17 cellular contexts compared by ENCODE assay signal in the genomic region with DNA sequence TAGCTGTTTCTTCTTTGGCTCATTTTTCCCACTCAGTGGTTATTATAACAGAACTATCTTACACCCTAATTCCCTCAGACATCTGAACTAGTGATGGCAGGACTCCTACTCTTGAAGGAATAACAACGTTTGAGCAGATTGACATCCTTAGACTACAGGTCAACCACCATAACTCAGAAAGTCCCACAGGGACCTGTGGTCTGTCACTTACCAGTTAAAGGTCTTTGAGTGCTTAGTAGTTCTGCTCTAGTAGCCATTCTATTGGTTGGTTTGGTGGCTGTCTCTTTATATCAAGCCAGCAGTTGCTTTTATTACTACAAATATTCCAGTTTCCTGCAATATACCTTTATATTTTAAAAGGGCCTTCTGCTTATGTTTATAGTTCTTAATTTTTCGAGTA.
A peak's percentile ranks its signal among the peaks of the same experiment; 100 is the strongest.
DNase-seq lines count a peak whose midpoint lies in the region; ATAC-seq and TF ChIP-seq lines count a peak whose summit lies in the region.
"Had no signal": no experiment of that assay in that cellular context is flagged by ENCODE, and none has a peak within 500 bp of the region (broad histone marks: within the 10 kb centered on the region; RNA-seq: fewer than 3 reads in every experiment).

No MANE protein-coding gene starts in this region.

- peaks cover 0 to 6% of the 10 kb centered on the region in 2 donors for H3K4me1 Mint-ChIP-seq in stimulated activated naive B cell treated with anti-CD40 and anti-IgM and Interleukin-4, amounts not matched to agents 10 μg/mL and 1 μg/mL and 100 μg/mL, for 72 hours
- H3K4me1 Mint-ChIP-seq in endodermal cell, result peaks cover 4% of the 10 kb centered on the region
- H3K4me1 Mint-ChIP-seq: CD14-positive monocyte had no signal

- H3K9me3 ChIP-seq in BLaER1 (no peaks in the 10 kb centered on the region), endodermal cell (ENCODE audit: control insufficient read depth, low read length) (no peaks in the 10 kb centered on the region)
- H3K9me3 ChIP-seq: A549 had no signal

- 90 to 95% methylated on average over 2 of the region's 2 CpGs for WGBS in endodermal cell (ENCODE audit: insufficient coverage in 1 of 2, insufficient read length in 1 of 2), 2 experiments

- no peak overlapping the region for H3K4me3 Mint-ChIP-seq in stimulated activated naive B cell treated with anti-CD40 and anti-IgM and Interleukin-4, amounts not matched to agents 10 μg/mL and 1 μg/mL and 100 μg/mL, for 72 hours
- H3K4me3 Mint-ChIP-seq in endodermal cell, result no peak overlapping the region
- H3K4me3 Mint-ChIP-seq: CD14-positive monocyte; CD4-positive, alpha-beta memory T cell; GM23338 had no signal

- peak; percentile 70 to 80 for ATAC-seq in stimulated activated naive B cell treated with anti-CD40 and anti-IgM and Interleukin-4, amounts not matched to agents 10 μg/mL and 1 μg/mL and 100 μg/mL, for 72 hours (replicated peaks)
- ATAC-seq: A549, GM23338 had no signal

- no peak for TF ChIP-seq CTCF in NB4 (IDR thresholded peaks at IDR 0.05; ENCODE audit: low read depth, low read length)
- no peak for TF ChIP-seq CTCF in endodermal cell (conservative IDR thresholded peaks at IDR 0.05)

- peaks cover 19% of the 10 kb centered on the region for H3K4me1 ChIP-seq in BLaER1
- H3K4me1 ChIP-seq in endodermal cell (ENCODE audit: control insufficient read depth, insufficient read depth, low read length), result no peaks in the 10 kb centered on the region

- H3K36me3 Mint-ChIP-seq in stimulated activated naive B cell treated with anti-CD40 and anti-IgM and Interleukin-4, amounts not matched to agents 10 μg/mL and 1 μg/mL and 100 μg/mL, for 72 hours, result peaks cover 39 to 52% of the 10 kb centered on the region in 2 donors
- H3K36me3 Mint-ChIP-seq in endodermal cell (ENCODE audit: low read depth), result peaks cover 87% of the 10 kb centered on the region

- no peaks in the 10 kb centered on the region for H3K27me3 Mint-ChIP-seq in stimulated activated naive B cell treated with anti-CD40 and anti-IgM and Interleukin-4, amounts not matched to agents 10 μg/mL and 1 μg/mL and 100 μg/mL, for 72 hours
- no peaks in the 10 kb centered on the region for H3K27me3 Mint-ChIP-seq in endodermal cell (ENCODE audit: insufficient read depth)
- H3K27me3 Mint-ChIP-seq: CD4-positive, alpha-beta memory T cell had no signal

- H3K9ac ChIP-seq in BLaER1 (no peak overlapping the region), endodermal cell (ENCODE audit: extremely low read depth, low read length, poor library complexity, severe bottlenecking) (no peak overlapping the region)

- H3K36me3 ChIP-seq in BLaER1 (peaks cover 99% of the 10 kb centered on the region), endodermal cell (ENCODE audit: control insufficient read depth, insufficient read depth, low read length) (peaks cover 95% of the 10 kb centered on the region)

- DNase-seq in NB4 (ENCODE audit: low read depth), result peak; percentile 25
- no peak for DNase-seq in caudate nucleus (lab: John Stamatoyannopoulos, UW)
- DNase-seq in stimulated activated naive B cell treated with anti-CD40 and anti-IgM and Interleukin-4, amounts not matched to agents 10 μg/mL and 1 μg/mL and 100 μg/mL, for 72 hours, result no peak
- DNase-seq in endodermal cell, result no peak
- DNase-seq in activated naive CD4-positive, alpha-beta T cell treated with anti-CD3 and anti-CD28 coated beads, Interleukin-2, amount 50 U/mL, for 16 hours, result no peak
- DNase-seq in NCI-H748 treated with DMSO at 0.1 percent for 48 hours (lab: John Stamatoyannopoulos, UW), result no peak
- DNase-seq: AML-193; CD4-positive, alpha-beta memory T cell; DMS79 treated with DMSO at 0.1 percent for 48 hours; GF-D8; HCEC 1CT had no signal

- no peak for TF ChIP-seq POLR2A in NB4 (IDR thresholded peaks at IDR 0.05; ENCODE audit: extremely low read depth, insufficient read length)

- no peak overlapping the region for H3K27ac ChIP-seq in BLaER1
- H3K27ac ChIP-seq in caudate nucleus (ENCODE audit: low read depth, low read length), result peak overlapping the region; percentile 1
- no peak overlapping the region for H3K27ac ChIP-seq in endodermal cell (ENCODE audit: low read depth, low read length)
- H3K27ac ChIP-seq: 22Rv1, A549, HL-60 had no signal

- H3K4me2 ChIP-seq in BLaER1, result peak overlapping the region; percentile 39
- H3K4me2 ChIP-seq: A549, GM23338 had no signal

- no peaks in the 10 kb centered on the region for H3K27me3 ChIP-seq in BLaER1
- no peaks in the 10 kb centered on the region for H3K27me3 ChIP-seq in endodermal cell (ENCODE audit: control insufficient read depth, insufficient read depth, low read length, poor library complexity, severe bottlenecking)

- H3K9me3 Mint-ChIP-seq in stimulated activated naive B cell treated with anti-CD40 and anti-IgM and Interleukin-4, amounts not matched to agents 10 μg/mL and 1 μg/mL and 100 μg/mL, for 72 hours, result no peaks in the 10 kb centered on the region
- H3K9me3 Mint-ChIP-seq in endodermal cell, result no peaks in the 10 kb centered on the region
- H3K9me3 Mint-ChIP-seq: CD14-positive monocyte; CD4-positive, alpha-beta memory T cell; GM23338 had no signal

- peaks cover 76% of the 10 kb centered on the region for H4K20me1 ChIP-seq in BLaER1

- H3K4me3 ChIP-seq in BLaER1, result no peak overlapping the region
- H3K4me3 ChIP-seq in NB4 (ENCODE audit: low read depth, low read length), result no peak overlapping the region
- no peak overlapping the region for H3K4me3 ChIP-seq in endodermal cell (ENCODE audit: low read length)
- H3K4me3 ChIP-seq: A549, GM23338 had no signal

- no peak overlapping the region for H3K27ac Mint-ChIP-seq in stimulated activated naive B cell treated with anti-CD40 and anti-IgM and Interleukin-4, amounts not matched to agents 10 μg/mL and 1 μg/mL and 100 μg/mL, for 72 hours
- no peak overlapping the region for H3K27ac Mint-ChIP-seq in endodermal cell
- H3K27ac Mint-ChIP-seq: GM23338 had no signal
